ENCODE assay signal across 26 cellular contexts in genomic region chr14:57737598-57737997, GRCh38.
A peak's percentile ranks its signal among the peaks of the same experiment; 100 is the strongest.
DNase-seq lines count a peak whose midpoint lies in the region; ATAC-seq and TF ChIP-seq lines count a peak whose summit lies in the region.
"Had no signal": no experiment of that assay in that cellular context is flagged by ENCODE, and none has a peak within 500 bp of the region (broad histone marks: within the 10 kb centered on the region; RNA-seq: fewer than 3 reads in every experiment).

No MANE protein-coding gene starts in this region.

- POLR2A ChIA-PET in HEK293 (lab: Yijun Ruan, JAX) = no interaction called here

- CTCF ChIA-PET in HEK293 (lab: Yijun Ruan, JAX) = no interaction called here

- H3K27ac ChIP-seq in HEK293 (ENCODE audit: extremely low read depth, low read depth, low read length) = no peak overlapping the region
- H3K27ac ChIP-seq: C4-2B, Peyer's patch, SK-N-MC had no signal

- 0 out of 2 replicates have a peak, but pooled peaks cover 4% of the 10 kb centered on the region for H3K4me1 ChIP-seq in HEK293 (ENCODE audit: control insufficient read depth, insufficient read depth, low read length)
- H3K4me1 ChIP-seq: Caco-2, Peyer's patch had no signal

- no peaks in the 10 kb centered on the region for H3K36me3 ChIP-seq in HEK293 (ENCODE audit: control insufficient read depth in 2 of 2, insufficient read depth in 1 of 2, low read length in 2 of 2)
- H3K36me3 ChIP-seq: MG63, Peyer's patch had no signal

- DNase-seq in AG10803 (ENCODE audit: low read depth) = peak; percentile 13
- peak; percentile 17 for DNase-seq in SK-N-DZ (ENCODE audit: low spot score)
- peak; percentile 8 for DNase-seq in fibroblast of peridontal ligament (ENCODE audit: extremely low read depth)
- DNase-seq in midbrain (lab: John Stamatoyannopoulos, UW) = no peak
- DNase-seq in HPDE6-E6E7 (ENCODE audit: extremely low spot score) = no peak
- DNase-seq: Caco-2; CD8-positive, alpha-beta T cell; DMS 273 treated with DMSO at 0.1 percent for 48 hours; DMS79 treated with DMSO at 0.1 percent for 48 hours; H7; KBM-7; MG63; NCI-H1105 treated with DMSO at 0.1 percent for 48 hours; NCI-H1694; NCI-H2029 treated with DMSO at 0.1 percent for 48 hours; NCI-H2171; NCI-H226; NCI-H510A; NCI-H748 treated with DMSO at 0.1 percent for 48 hours; OCI-M1; Peyer's patch; SHP77 treated with DMSO at 0.1 percent for 48 hours had no signal

- no peak overlapping the region for H3K4me3 ChIP-seq in AG10803 (ENCODE audit: low read length)
- no peak overlapping the region for H3K4me3 ChIP-seq in HEK293 (ENCODE audit: low read depth, low read length)
- H3K4me3 ChIP-seq: MG63, Peyer's patch, SK-N-MC had no signal

- TF ChIP-seq CTCF in AG10803 (conservative IDR thresholded peaks at IDR 0.05; ENCODE audit: low read length) (no peak), HEK293 (tag by site-specific recombination; IDR thresholded peaks at IDR 0.05) (no peak)

- H3K9me3 ChIP-seq in HEK293 (ENCODE audit: control insufficient read depth, insufficient read depth, low read depth, low read length) = no peaks in the 10 kb centered on the region
- H3K9me3 ChIP-seq: Caco-2, MG63, Peyer's patch had no signal

- ATAC-seq in GM19035 (IDR thresholded peaks at IDR 0.05; ENCODE audit: unreplicated experiment) = no peak
- ATAC-seq: CD8-positive, alpha-beta T cell had no signal

TF ChIP-seq in HEK293, 187 proteins besides CTCF, POLR2A, EP300 and RAD21:
- peak; percentile 55 for TF ChIP-seq FEZF1 (tag by site-specific recombination; IDR thresholded peaks at IDR 0.05)
- no peak for TF ChIP-seq ZNF654 (tag by site-specific recombination; IDR thresholded peaks at IDR 0.05; ENCODE audit: low read depth)
- TF ChIP-seq ZBTB17 (tag by site-specific recombination; IDR thresholded peaks at IDR 0.05) = peak; percentile 25; the same call in 1 of the 2 replicates

Comparison
In these comparisons a context has a peak if more than half of its experiments do, and no peak if none do; other contexts are left out.
1. DNase-seq: peak in AG10803 (single experiment), SK-N-DZ (single experiment) and fibroblast of peridontal ligament (single experiment); none in midbrain (single experiment) and HPDE6-E6E7 (single experiment).